ENCODE assay signal across 22 cellular contexts in genomic region chr10:103618027-103618385, GRCh38.
DNase-seq lines count a peak whose midpoint lies in the region; ATAC-seq and TF ChIP-seq lines count a peak whose summit lies in the region.
"Had no signal": no experiment of that assay in that cellular context is flagged by ENCODE, and none has a peak within 500 bp of the region (broad histone marks: within the 10 kb centered on the region; RNA-seq: fewer than 3 reads in every experiment).

No MANE protein-coding gene starts in this region.

- peaks cover 66% of the 10 kb centered on the region for H3F3A ChIP-seq in GM23248 (ENCODE audit: insufficient read depth)

- H3K4me2 ChIP-seq in GM23248 (ENCODE audit: unreplicated experiment), result no peak overlapping the region

- DNase-seq in GM23248 (no peak), adrenal gland (no peak), stomach (no peak), epidermal melanocyte (ENCODE audit: insufficient read length, low spot score) (no peak), mesenteric fat pad (ENCODE audit: low spot score) (no peak), kidney glomerular epithelial cell (lab: John Stamatoyannopoulos, UW) (no peak)
- DNase-seq: activated CD4-positive, alpha-beta T cell treated with anti-CD3 and anti-CD28 coated beads, Interleukin-2, amount 50 U/mL, for 1 hour; CD4-positive, CD25-positive, alpha-beta regulatory T cell; effector memory CD8-positive, alpha-beta T cell; MG63; NCI-H1436 treated with DMSO at 0.1 percent for 48 hours; NCI-H510A treated with DMSO at 0.1 percent for 48 hours; NK-92 treated with Interleukin-12 subunit alpha and Interleukin-12 subunit beta, amount 100 ng/mL, for 24 hours; small intestine; stimulated activated CD4-positive, alpha-beta T cell treated with anti-CD3 and anti-CD28 coated beads, Interleukin-4, amount 100 ng/mL, for 1 hour; T-helper 2 cell had no signal

- H3K27ac ChIP-seq in GM23248 (peak overlapping the region; percentile 81), adrenal gland (peak overlapping the region in 3 of 5 donors; percentile 13 to 83 (median 52)), gastroesophageal sphincter (peak overlapping the region in 3 of 4 donors; percentile 62 to 75 (median 65)), stomach (peak overlapping the region in 4 of 5 donors; percentile 30 to 68 (median 65))
- H3K27ac ChIP-seq: SJCRH30, VCaP had no signal

- H2AFZ ChIP-seq in GM23248, result no peak overlapping the region

- intact Hi-C loops in adrenal gland (cut with DNase I) (no loop called here), stomach (cut with DNase I; ENCODE audit: low total_unique reads) (no loop called here)

- TF ChIP-seq POLR2A in adrenal gland (IDR thresholded peaks at IDR 0.05) (no peak), gastroesophageal sphincter (IDR thresholded peaks at IDR 0.05) (no peak), stomach (IDR thresholded peaks at IDR 0.05) (no peak)

- H3K27me3 ChIP-seq in GM23248 (replicated peaks; ENCODE audit: insufficient read depth), result no peaks in the 10 kb centered on the region
- H3K27me3 ChIP-seq in adrenal gland, result no peaks in the 10 kb centered on the region
- no peaks in the 10 kb centered on the region for H3K27me3 ChIP-seq in gastroesophageal sphincter
- no peaks in the 10 kb centered on the region for H3K27me3 ChIP-seq in stomach
- H3K27me3 ChIP-seq: MG63, SJCRH30 had no signal

- no peaks in the 10 kb centered on the region for H3K9me3 ChIP-seq in GM23248 (ENCODE audit: low read depth)
- H3K9me3 ChIP-seq in adrenal gland (replicated peaks in 1 of 3), result no peaks in the 10 kb centered on the region
- no peaks in the 10 kb centered on the region for H3K9me3 ChIP-seq in gastroesophageal sphincter
- no peaks in the 10 kb centered on the region for H3K9me3 ChIP-seq in stomach
- H3K9me3 ChIP-seq: MG63, psoas muscle, SJCRH30 had no signal

- TF ChIP-seq CTCF in adrenal gland (IDR thresholded peaks at IDR 0.05) (no peak), gastroesophageal sphincter (IDR thresholded peaks at IDR 0.05) (no peak), stomach (IDR thresholded peaks at IDR 0.05) (no peak)

- ATAC-seq in gastroesophageal sphincter (no peak), GM21423 (IDR thresholded peaks at IDR 0.05; ENCODE audit: unreplicated experiment) (no peak)
- ATAC-seq: activated T-helper 17 cell treated with anti-CD3 and anti-CD28 coated beads, Interleukin-2, amount 50 U/mL, for 72 hours; effector memory CD8-positive, alpha-beta T cell; psoas muscle had no signal

- H3K4me3 ChIP-seq in GM23248 (no peak overlapping the region), adrenal gland (no peak overlapping the region), gastroesophageal sphincter (no peak overlapping the region), stomach (no peak overlapping the region)
- H3K4me3 ChIP-seq: MG63, psoas muscle, SJCRH30 had no signal

- peak overlapping the region; percentile 69; the same call in 1 of the 2 replicates for H3K9ac ChIP-seq in GM23248

- WGBS in GM23248 (ENCODE audit: low coverage in 1 of 2, low lambda C conversion rate in 2 of 2, missing lambda C conversion rate in 2 of 2), 2 experiments, result 84 to 85% methylated on average over 4 of the region's 4 CpGs
- 50 to 69% (median 57%) methylated on average over 3 to 4 of the region's 4 CpGs; no CpG with 5 or more reads in 1 of the 4 donors for WGBS in adrenal gland, 4 donors
- 100% methylated on average over 2 of the region's 4 CpGs; no CpG with 5 or more reads in 1 of the 2 donors for WGBS in gastroesophageal sphincter (ENCODE audit: low coverage in 1 of 2), 2 donors
- 84 to 100% (median 90%) methylated on average over 3 to 4 of the region's 4 CpGs for WGBS in stomach, 5 donors

- TF ChIP-seq EP300 in gastroesophageal sphincter (IDR thresholded peaks at IDR 0.05), result no peak
- no peak for TF ChIP-seq EP300 in stomach (IDR thresholded peaks at IDR 0.05)

- in situ Hi-C loops in GM23248 (cut with MboI), result no loop called here

- no peaks in the 10 kb centered on the region for H3K9me2 ChIP-seq in GM23248 (ENCODE audit: insufficient read depth)

- H3K79me2 ChIP-seq in GM23248 (ENCODE audit: insufficient read depth), result peaks cover 33% of the 10 kb centered on the region; the same call in 1 of the 2 replicates

- H4K20me1 ChIP-seq in GM23248 (ENCODE audit: insufficient read depth), result no peaks in the 10 kb centered on the region

- H3K4me1 ChIP-seq in GM23248 (ENCODE audit: insufficient read depth), result peaks cover 65% of the 10 kb centered on the region
- peaks cover 0 to 40% of the 10 kb centered on the region in 2 donors for H3K4me1 ChIP-seq in adrenal gland (replicated peaks in 1 of 2)
- H3K4me1 ChIP-seq in gastroesophageal sphincter, result peaks cover 0 to 89% (median 57%) of the 10 kb centered on the region in 3 donors
- H3K4me1 ChIP-seq in stomach, result peaks cover 46 to 87% (median 62%) of the 10 kb centered on the region in 4 donors

- H3K36me3 ChIP-seq in GM23248 (ENCODE audit: low read depth) (peaks cover 28% of the 10 kb centered on the region; the same call in 1 of the 2 replicates), adrenal gland (replicated peaks in 1 of 2) (peaks cover 0 to 39% of the 10 kb centered on the region in 2 donors), gastroesophageal sphincter (peaks cover 0 to 93% of the 10 kb centered on the region in 2 donors), stomach (peaks cover 23 to 91% (median 73%) of the 10 kb centered on the region in 4 donors)
- H3K36me3 ChIP-seq: SJCRH30 had no signal
